8 cellular contexts compared by ENCODE assay signal in genomic region chr10:93893646-93894515, GRCh38. TPM values are rescaled to one million over a fixed set of nuclear protein-coding genes. Genes with fewer than 3 reads are reported as not detected.
DNase-seq lines count a peak whose midpoint lies in the region; ATAC-seq, FAIRE-seq and TF ChIP-seq lines count a peak whose summit lies in the region.

Gene SLC35G1, plus strand, starts transcription at chr10:93893978. Its CDS starts 56 bp downstream, at chr10:93894034.

- H3K4me1 ChIP-seq in astrocyte (ENCODE audit: insufficient read depth, low read length) = peaks cover 4% of the 10 kb centered on the region

- H3K27me3 ChIP-seq in astrocyte (ENCODE audit: insufficient read depth, low read length) = no peaks in the 10 kb centered on the region

- peaks cover 13% of the 10 kb centered on the region for H3K27me3 Mint-ChIP-seq in T-helper 2 cell treated with Interferon-gamma antibody and Interleukin-4, amounts not matched to agents 5 μg/mL and 100 μg/mL, for 36 hours (ENCODE audit: low read depth)
- peaks cover 16% of the 10 kb centered on the region for H3K27me3 Mint-ChIP-seq in astrocyte (ENCODE audit: low read depth, unreplicated experiment)

- H3K36me3 Mint-ChIP-seq in T-helper 2 cell treated with Interferon-gamma antibody and Interleukin-4, amounts not matched to agents 5 μg/mL and 100 μg/mL, for 36 hours (ENCODE audit: low read depth) = peaks cover 3% of the 10 kb centered on the region
- H3K36me3 Mint-ChIP-seq in astrocyte (ENCODE audit: low read depth, unreplicated experiment) = no peaks in the 10 kb centered on the region

- H3K36me3 ChIP-seq in astrocyte (ENCODE audit: insufficient read depth, low read length) = no peaks in the 10 kb centered on the region

- H3K79me2 ChIP-seq in astrocyte (ENCODE audit: insufficient read depth, low read length) = peaks cover 13% of the 10 kb centered on the region

- H3K27ac Mint-ChIP-seq in T-helper 2 cell treated with Interferon-gamma antibody and Interleukin-4, amounts not matched to agents 5 μg/mL and 100 μg/mL, for 36 hours = peak within 1 kb of the TSS; percentile 52
- peak within 1 kb of the TSS; percentile 28 for H3K27ac Mint-ChIP-seq in astrocyte (ENCODE audit: unreplicated experiment)

- H3K4me1 Mint-ChIP-seq in T-helper 2 cell treated with Interferon-gamma antibody and Interleukin-4, amounts not matched to agents 5 μg/mL and 100 μg/mL, for 36 hours (ENCODE audit: low read depth) = peaks cover 22% of the 10 kb centered on the region
- no peaks in the 10 kb centered on the region for H3K4me1 Mint-ChIP-seq in astrocyte (ENCODE audit: low read depth, unreplicated experiment)

- H3K9me3 ChIP-seq in astrocyte (ENCODE audit: insufficient read depth, low read depth, low read length) = no peaks in the 10 kb centered on the region

- no peaks in the 10 kb centered on the region for H4K20me1 ChIP-seq in astrocyte (ENCODE audit: insufficient read depth, low read length)

- intact Hi-C loops in sciatic nerve (cut with DNase I) = no loop called here

- H2AFZ ChIP-seq in astrocyte (ENCODE audit: low read depth, low read length) = peak within 1 kb of the TSS; percentile 99

- H3K9ac ChIP-seq in astrocyte (ENCODE audit: low read length) = peak within 1 kb of the TSS; percentile 84

- H3K4me3 Mint-ChIP-seq in T-helper 2 cell treated with Interferon-gamma antibody and Interleukin-4, amounts not matched to agents 5 μg/mL and 100 μg/mL, for 36 hours = peak within 1 kb of the TSS; percentile 79
- H3K4me3 Mint-ChIP-seq in astrocyte (ENCODE audit: unreplicated experiment) = peak within 1 kb of the TSS; percentile 93

- peak within 1 kb of the TSS; percentile 92 for H3K4me2 ChIP-seq in astrocyte (ENCODE audit: low read length)

- ATAC-seq in sciatic nerve = peak; percentile 89

- H3K4me3 ChIP-seq in GM12875 (ENCODE audit: low read depth, low read length) = peak within 1 kb of the TSS; percentile 96
- peak within 1 kb of the TSS; percentile 79 for H3K4me3 ChIP-seq in HFF-Myc (replicated peaks; ENCODE audit: low read depth, low read length)
- H3K4me3 ChIP-seq in astrocyte (ENCODE audit: insufficient read depth, low read depth, low read length) = peak within 1 kb of the TSS; percentile 79

- DNase-seq in HFF-Myc (ENCODE audit: extremely low read depth, low read depth) (peak; percentile 14), MV-4-11 (lab: John Stamatoyannopoulos, UW) (peak; percentile 47), astrocyte (ENCODE audit: low read depth) (peak; percentile 35), hypothalamus (lab: John Stamatoyannopoulos, UW) (peak in 47 of 51 donors; percentile 9 to 76 (median 47)), sciatic nerve (ENCODE audit: low spot score) (peak; percentile 76), NCI-H2196 (lab: John Stamatoyannopoulos, UW; ENCODE audit: unreplicated experiment) (no peak)
- DNase-seq in T-helper 2 cell treated with Interferon-gamma antibody and Interleukin-4, amounts not matched to agents 5 μg/mL and 100 μg/mL, for 36 hours (ENCODE audit: low spot score) = peak; percentile 62

- FAIRE-seq in astrocyte (lab: Jason Lieb, UNC) = no peak

- no peaks in the 10 kb centered on the region for H3K9me3 Mint-ChIP-seq in T-helper 2 cell treated with Interferon-gamma antibody and Interleukin-4, amounts not matched to agents 5 μg/mL and 100 μg/mL, for 36 hours
- H3K9me3 Mint-ChIP-seq in astrocyte (ENCODE audit: unreplicated experiment) = no peaks in the 10 kb centered on the region

- TF ChIP-seq CTCF in GM12875 (IDR thresholded peaks at IDR 0.05; ENCODE audit: borderline replicate concordance, insufficient read depth, low read depth, low read length) (no peak), HFF-Myc (IDR thresholded peaks at IDR 0.05; ENCODE audit: low read depth, low read length, missing control alignments) (no peak), astrocyte (IDR thresholded peaks at IDR 0.05; ENCODE audit: insufficient read depth, low read depth, low read length) (no peak)

- no peak within 1 kb of the TSS for H3K27ac ChIP-seq in astrocyte (ENCODE audit: low read depth, low read length)

RNA-seq across cellular contexts. Expression of gene SLC35G1, which starts in this region (rescaled TPM):
- total RNA-seq in astrocyte (3.2 and 3.5 TPM in 2 replicates), sciatic nerve (3.9 TPM)
